ENCODE assay signal across 16 cellular contexts in the genomic region with DNA sequence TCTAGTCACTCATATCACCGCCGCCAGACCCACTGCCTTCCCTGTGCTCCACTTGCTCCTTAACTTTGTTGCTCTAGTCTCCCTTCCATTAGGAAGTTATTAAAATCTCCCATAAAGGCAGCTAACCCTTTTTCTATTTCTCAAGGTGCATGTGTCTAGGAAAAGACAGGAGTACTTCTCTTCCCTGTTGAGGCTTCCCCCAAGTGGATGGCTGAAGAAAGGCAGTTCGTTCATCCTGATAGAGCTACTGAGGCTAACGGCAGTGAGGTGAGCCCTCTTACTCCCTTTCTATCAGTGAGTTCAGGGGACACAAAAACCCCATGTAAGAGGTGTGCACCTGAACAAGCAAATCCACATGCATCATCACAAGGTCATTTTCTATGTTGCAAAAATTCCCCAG.
DNase-seq lines count a peak whose midpoint lies in the region; ATAC-seq, FAIRE-seq and TF ChIP-seq lines count a peak whose summit lies in the region.
"Had no signal": no experiment of that assay in that cellular context is flagged by ENCODE, and none has a peak within 500 bp of the region (broad histone marks: within the 10 kb centered on the region; RNA-seq: fewer than 3 reads in every experiment).

No MANE protein-coding gene starts in this region.

- H3K27me3 ChIP-seq in HAP-1 (ENCODE audit: low read depth), result no peaks in the 10 kb centered on the region
- no peaks in the 10 kb centered on the region; a peak in 1 of 5 replicates for H3K27me3 ChIP-seq in HepG2 (ENCODE audit: control insufficient read depth in 1 of 2, insufficient read depth in 2 of 2, low read length in 2 of 2)
- no peaks in the 10 kb centered on the region for H3K27me3 ChIP-seq in mesenchymal stem cell (ENCODE audit: control insufficient read depth in 1 of 2, insufficient read depth in 1 of 2, low read length in 2 of 2)
- H3K27me3 ChIP-seq: Peyer's patch had no signal

- H3K9ac ChIP-seq in HepG2 (ENCODE audit: insufficient read depth, low read depth, low read length) (no peak overlapping the region), mesenchymal stem cell (ENCODE audit: low read length) (no peak overlapping the region)
- H3K9ac ChIP-seq: parathyroid adenoma had no signal

- H3K27ac Mint-ChIP-seq in activated naive CD4-positive, alpha-beta T cell treated with anti-CD3 and anti-CD28 coated beads for 36 hours, result no peak overlapping the region
- H3K27ac Mint-ChIP-seq: activated CD4-positive, alpha-beta T cell treated with anti-CD3 and anti-CD28 coated beads for 36 hours; activated T-helper 17 cell treated with anti-CD3 and anti-CD28 coated beads, Interleukin-2, amount 50 U/mL, for 72 hours had no signal

- no peaks in the 10 kb centered on the region for H3K79me2 ChIP-seq in HepG2 (ENCODE audit: insufficient read depth, low read length)
- H3K79me2 ChIP-seq: parathyroid adenoma had no signal

- no peaks in the 10 kb centered on the region for H3K79me1 ChIP-seq in mesenchymal stem cell (replicated peaks; ENCODE audit: low read length, poor library complexity, severe bottlenecking)

- TF ChIP-seq EP300 in HepG2 (IDR thresholded peaks at IDR 0.05; ENCODE audit: low read depth in 2 of 2, low read length in 2 of 2) (no peak), HepG2 (CRISPR knock-in tag; IDR thresholded peaks at IDR 0.05; ENCODE audit: borderline replicate concordance) (no peak)

- WGBS in HepG2 (ENCODE audit: low lambda C conversion rate), result 14% methylated on average over 4 of the region's 4 CpGs
- WGBS in mesenchymal stem cell, result 49% methylated on average over 3 of the region's 4 CpGs

- BruUV-seq in HepG2 (replicated peaks; lab: Mats Ljungman, UMichigan), result no TSS peak

- H3K4me3 Mint-ChIP-seq in activated naive CD4-positive, alpha-beta T cell treated with anti-CD3 and anti-CD28 coated beads for 36 hours, result no peak overlapping the region
- H3K4me3 Mint-ChIP-seq: activated CD4-positive, alpha-beta T cell treated with anti-CD3 and anti-CD28 coated beads for 36 hours; activated T-helper 17 cell treated with anti-CD3 and anti-CD28 coated beads, Interleukin-2, amount 50 U/mL, for 72 hours had no signal

- CTCF ChIA-PET in HepG2 (lab: Yijun Ruan, JAX; ENCODE audit: low intra/inter-chr PET ratio, low total read pairs), result no interaction called here
- CTCF ChIA-PET in activated naive CD4-positive, alpha-beta T cell treated with anti-CD3 and anti-CD28 coated beads for 36 hours (lab: Charles Lee), result no interaction called here

- peaks cover 1% of the 10 kb centered on the region for H3K9me3 Mint-ChIP-seq in activated naive CD4-positive, alpha-beta T cell treated with anti-CD3 and anti-CD28 coated beads for 36 hours
- H3K9me3 Mint-ChIP-seq: activated T-helper 17 cell treated with anti-CD3 and anti-CD28 coated beads, Interleukin-2, amount 50 U/mL, for 72 hours had no signal

- TF ChIP-seq POLR2A in HepG2 (IDR thresholded peaks at IDR 0.05; ENCODE audit: insufficient read depth in 1 of 2, low read depth in 2 of 2, low read length in 2 of 2), result no peak

- no peak overlapping the region for H2BK120ac ChIP-seq in mesenchymal stem cell (ENCODE audit: low read depth, low read length)

- no peak overlapping the region for H3K4ac ChIP-seq in mesenchymal stem cell (ENCODE audit: low read depth in 1 of 2, low read length in 2 of 2)

- H3K4me2 ChIP-seq in HepG2 (ENCODE audit: low read depth, low read length), result 0 out of 2 replicates have a peak overlapping the region, but pooled peaks have one; percentile 1
- H3K4me2 ChIP-seq in mesenchymal stem cell (ENCODE audit: low read length, poor library complexity, severe bottlenecking), result no peak overlapping the region

- H3K23ac ChIP-seq in mesenchymal stem cell (ENCODE audit: low read length in 2 of 2), result no peak overlapping the region

- peaks cover 5% of the 10 kb centered on the region for H3K27me3 Mint-ChIP-seq in activated naive CD4-positive, alpha-beta T cell treated with anti-CD3 and anti-CD28 coated beads for 36 hours (ENCODE audit: low read depth)
- H3K27me3 Mint-ChIP-seq: activated CD4-positive, alpha-beta T cell treated with anti-CD3 and anti-CD28 coated beads for 36 hours had no signal

- no peaks in the 10 kb centered on the region for H3K36me3 Mint-ChIP-seq in activated naive CD4-positive, alpha-beta T cell treated with anti-CD3 and anti-CD28 coated beads for 36 hours (ENCODE audit: low read depth)

- TF ChIP-seq RAD21 in HepG2 (CRISPR knock-in tag; IDR thresholded peaks at IDR 0.05), result 0 out of 2 replicates have a peak, but pooled peaks have one; percentile 14

- no peaks in the 10 kb centered on the region for H3K4me1 Mint-ChIP-seq in activated naive CD4-positive, alpha-beta T cell treated with anti-CD3 and anti-CD28 coated beads for 36 hours (ENCODE audit: low read depth)
- H3K4me1 Mint-ChIP-seq: activated CD4-positive, alpha-beta T cell treated with anti-CD3 and anti-CD28 coated beads for 36 hours had no signal

- H3K36me3 ChIP-seq in HAP-1 (replicated peaks) (no peaks in the 10 kb centered on the region), HepG2 (replicated peaks in 1 of 2; ENCODE audit: control insufficient read depth in 1 of 2, insufficient read depth in 2 of 2, low read length in 2 of 2) (no peaks in the 10 kb centered on the region), mesenchymal stem cell (ENCODE audit: control insufficient read depth in 1 of 2, insufficient read depth in 2 of 2, low read depth in 1 of 2, low read length in 2 of 2) (no peaks in the 10 kb centered on the region)
- H3K36me3 ChIP-seq: Peyer's patch had no signal

- H3K9me3 ChIP-seq in HAP-1 (no peaks in the 10 kb centered on the region), HepG2 (ENCODE audit: low read length) (no peaks in the 10 kb centered on the region), mesenchymal stem cell (ENCODE audit: control insufficient read depth, low read length) (no peaks in the 10 kb centered on the region)
- H3K9me3 ChIP-seq: Peyer's patch had no signal

- no peaks in the 10 kb centered on the region for H4K20me1 ChIP-seq in HepG2 (ENCODE audit: insufficient read depth, low read length)

- intact Hi-C loops in HepG2 (cut with micrococcal nuclease; ENCODE audit: unreplicated experiment), result no loop called here
- intact Hi-C loops in activated naive CD4-positive, alpha-beta T cell treated with anti-CD3 and anti-CD28 coated beads for 36 hours (cut with micrococcal nuclease), result no loop called here

- no peak overlapping the region for H3K18ac ChIP-seq in mesenchymal stem cell (ENCODE audit: low read depth in 1 of 2, low read length in 2 of 2)

- no peak overlapping the region for H2BK15ac ChIP-seq in mesenchymal stem cell (ENCODE audit: low read depth, poor library complexity, severe bottlenecking)

- H3K14ac ChIP-seq in mesenchymal stem cell (ENCODE audit: low read length in 2 of 2), result no peak overlapping the region

- in situ Hi-C loops in HAP-1 (cut with MboI; ENCODE audit: low sequenced_read_pairs) (loop anchor here (25.0 kb wide), 1 partner anchor 175 kb away; no protein-coding TSS in a partner anchor), SK-MEL-5 (cut with HindIII; ENCODE audit: low pct_unique_long_range_greater_than_20kb, low sequenced_read_pairs) (no loop called here), HepG2 (cut with HindIII; ENCODE audit: extremely low pct_ligation_motif_present, low pct_unique_long_range_greater_than_20kb) (loop anchor here (25.0 kb wide), 1 partner anchor 650 kb away; no protein-coding TSS in a partner anchor)

- H3K27ac ChIP-seq in HepG2 (ENCODE audit: extremely low read length, insufficient read depth, low read length) (no peak overlapping the region), mesenchymal stem cell (ENCODE audit: low read length, poor library complexity, severe bottlenecking) (no peak overlapping the region)
- H3K27ac ChIP-seq: parathyroid adenoma, Peyer's patch had no signal

- POLR2A ChIA-PET in HepG2 (lab: Yijun Ruan, JAX), result no interaction called here

- no peaks in the 10 kb centered on the region for H3K4me1 ChIP-seq in HAP-1
- H3K4me1 ChIP-seq in HepG2 (ENCODE audit: insufficient read depth, low read length), result no peaks in the 10 kb centered on the region
- peaks cover 2% of the 10 kb centered on the region for H3K4me1 ChIP-seq in mesenchymal stem cell (ENCODE audit: control insufficient read depth, insufficient read depth, low read depth, low read length)
- H3K4me1 ChIP-seq: parathyroid adenoma, Peyer's patch had no signal

- TF ChIP-seq CTCF in HepG2 (CRISPR knock-in tag; IDR thresholded peaks at IDR 0.05), result peak; percentile 53

- peak; percentile 18 for FAIRE-seq in HepG2 (lab: Jason Lieb, UNC)

- no peak overlapping the region for H2BK5ac ChIP-seq in mesenchymal stem cell (ENCODE audit: low read depth, low read length, poor library complexity, severe bottlenecking)

- H2AFZ ChIP-seq in HepG2 (ENCODE audit: low read length) (no peak overlapping the region), mesenchymal stem cell (ENCODE audit: low read depth, low read length) (no peak overlapping the region)
- H2AFZ ChIP-seq: parathyroid adenoma had no signal

- H2AK5ac ChIP-seq in mesenchymal stem cell (ENCODE audit: low read length, severe bottlenecking), result no peak overlapping the region

- peak; percentile 9 for DNase-seq in Daoy (ENCODE audit: low read depth)
- peak; percentile 25 to 27 for DNase-seq in HAP-1 (ENCODE audit: low spot score in 2 of 2)
- peak; percentile 49 for DNase-seq in SK-MEL-5 (ENCODE audit: low read depth, low spot score)
- peak; percentile 39 for DNase-seq in HepG2 (ENCODE audit: low spot score)
- no peak for DNase-seq in mesenchymal stem cell
- no peak for DNase-seq in mesenteric fat pad (ENCODE audit: low spot score)
- DNase-seq in RPMI8226, result no peak
- no peak for DNase-seq in activated naive CD4-positive, alpha-beta T cell treated with anti-CD3 and anti-CD28 coated beads for 36 hours
- DNase-seq: activated CD4-positive, alpha-beta T cell treated with anti-CD3 and anti-CD28 coated beads for 36 hours; DMS153; GOT3; NCI-H1048; Peyer's patch; substantia nigra had no signal

- no peak overlapping the region for H4K8ac ChIP-seq in mesenchymal stem cell (ENCODE audit: low read length)

- H3K4me3 ChIP-seq in HAP-1 (no peak overlapping the region), HepG2 (replicated peaks in 1 of 3; ENCODE audit: insufficient read depth in 1 of 3, low read depth in 2 of 3, low read length in 3 of 3) (no peak overlapping the region), mesenchymal stem cell (ENCODE audit: insufficient read depth in 1 of 2, low read depth in 1 of 2, low read length in 2 of 2) (no peak overlapping the region)
- H3K4me3 ChIP-seq: Peyer's patch had no signal

- peak; percentile 95 for ATAC-seq in HepG2
- ATAC-seq: activated CD4-positive, alpha-beta T cell treated with anti-CD3 and anti-CD28 coated beads for 36 hours; activated T-helper 17 cell treated with anti-CD3 and anti-CD28 coated beads, Interleukin-2, amount 50 U/mL, for 72 hours had no signal

- no peak overlapping the region for H2BK12ac ChIP-seq in mesenchymal stem cell (ENCODE audit: low read length in 2 of 2)

- H4K91ac ChIP-seq in mesenchymal stem cell (ENCODE audit: low read length), result no peak overlapping the region

TF ChIP-seq in HepG2, 621 proteins besides CTCF, POLR2A, EP300 and RAD21 (continues in another document):
- TF ChIP-seq NFE2 (CRISPR knock-in tag; IDR thresholded peaks at IDR 0.05) (no peak), HES4 (CRISPR knock-in tag; IDR thresholded peaks at IDR 0.05; ENCODE audit: borderline replicate concordance) (no peak), STAG1 (CRISPR knock-in tag; IDR thresholded peaks at IDR 0.05) (peak; percentile 67), NFIB (CRISPR knock-in tag; IDR thresholded peaks at IDR 0.05; ENCODE audit: borderline replicate concordance) (no peak)

Comparison
In these comparisons a context has a peak if more than half of its experiments do, and no peak if none do; other contexts are left out.
1. DNase-seq: peak in Daoy (single experiment), HAP-1 (2 of 2), SK-MEL-5 (single experiment) and HepG2 (single experiment); none in mesenchymal stem cell (single experiment), mesenteric fat pad (single experiment), RPMI8226 (single experiment) and activated naive CD4-positive, alpha-beta T cell treated with anti-CD3 and anti-CD28 coated beads for 36 hours (single experiment).